Comparison of ENCODE assay signal across 1 cellular context in genomic region chr10:122127943-122128342, GRCh38.
TF ChIP-seq lines count a peak whose summit lies in the region.

No MANE protein-coding gene starts in this region.

TF ChIP-seq in SK-N-SH treated with all-trans-retinoic acid at 6 μM for 48 hours, 23 proteins besides CTCF, POLR2A, EP300 and RAD21 (continued from another document):
- TF ChIP-seq CSDC2 (CRISPR knock-in tag; IDR thresholded peaks at IDR 0.05) = no peak
- no peak for TF ChIP-seq TCF4 (CRISPR knock-in tag; IDR thresholded peaks at IDR 0.05; ENCODE audit: borderline replicate concordance)
- TF ChIP-seq SNAI2 (CRISPR knock-in tag; IDR thresholded peaks at IDR 0.05) = no peak
- TF ChIP-seq ISL1 (CRISPR knock-in tag; IDR thresholded peaks at IDR 0.05) = no peak
- no peak for TF ChIP-seq GLIS3 (CRISPR knock-in tag; IDR thresholded peaks at IDR 0.05)
- no peak for TF ChIP-seq ARNTL (CRISPR knock-in tag; IDR thresholded peaks at IDR 0.05; ENCODE audit: borderline replicate concordance, low read depth)
- TF ChIP-seq TSHZ2 (CRISPR knock-in tag; IDR thresholded peaks at IDR 0.05) = no peak
- TF ChIP-seq ZC3H10 (CRISPR knock-in tag; IDR thresholded peaks at IDR 0.05) = no peak
- TF ChIP-seq ESRRG (CRISPR knock-in tag; IDR thresholded peaks at IDR 0.05) = no peak
